ENCODE assay signal across 8 cellular contexts in genomic region chr7:2732959-2733584, GRCh38. TPM values are rescaled to one million over a fixed set of nuclear protein-coding genes. Genes with fewer than 3 reads are reported as not detected.
DNase-seq lines count a peak whose midpoint lies in the region; ATAC-seq and TF ChIP-seq lines count a peak whose summit lies in the region.

No MANE protein-coding gene starts in this region.

- peak overlapping the region in 8 of 11 experiments; percentile 74 to 90 (median 87); a peak in 16 of 22 replicates for H3K9ac ChIP-seq in BLaER1 treated with 17β-estradiol and CSF1 and Interleukin-3, amounts not matched to agents 10 nM and 100 nM

- peaks cover 18% of the 10 kb centered on the region for H3K36me3 Mint-ChIP-seq in neural crest cell (ENCODE audit: low read depth)
- H3K36me3 Mint-ChIP-seq in activated CD4-positive, alpha-beta T cell treated with anti-CD3 and anti-CD28 coated beads, Interleukin-2, amount 10 ng/mL, durations not matched to agents 7 days and 5 days (ENCODE audit: low read depth) = no peaks in the 10 kb centered on the region

- peaks cover 28 to 44% (median 30%) of the 10 kb centered on the region in 11 experiments for H3K36me3 ChIP-seq in BLaER1 treated with 17β-estradiol and CSF1 and Interleukin-3, amounts not matched to agents 10 nM and 100 nM
- H3K36me3 ChIP-seq in HAP-1 (replicated peaks) = peaks cover 3% of the 10 kb centered on the region; the same call in 1 of the 2 replicates

- H3K4me1 ChIP-seq in BLaER1 treated with 17β-estradiol and CSF1 and Interleukin-3, amounts not matched to agents 10 nM and 100 nM = peaks cover 75 to 100% (median 100%) of the 10 kb centered on the region in 10 experiments
- H3K4me1 ChIP-seq in HAP-1 = no peaks in the 10 kb centered on the region

- peaks cover 0 to 56% (median 7%) of the 10 kb centered on the region in 11 experiments; a peak in 7 of 22 replicates for H4K20me1 ChIP-seq in BLaER1 treated with 17β-estradiol and CSF1 and Interleukin-3, amounts not matched to agents 10 nM and 100 nM

- CTCF ChIA-PET in activated CD4-positive, alpha-beta T cell treated with anti-CD3 and anti-CD28 coated beads, Interleukin-2, amount 10 ng/mL, durations not matched to agents 7 days and 5 days (lab: Charles Lee) = interaction anchor here (1.9 kb wide), 1 partner anchor 23 kb away, joined by 5 read pairs; no protein-coding TSS in a partner anchor

- peaks cover 0 to 13% (median 0%) of the 10 kb centered on the region in 11 experiments; a peak in 2 of 22 replicates for H3K27me3 ChIP-seq in BLaER1 treated with 17β-estradiol and CSF1 and Interleukin-3, amounts not matched to agents 10 nM and 100 nM
- no peaks in the 10 kb centered on the region for H3K27me3 ChIP-seq in HAP-1 (ENCODE audit: low read depth)

- no peaks in the 10 kb centered on the region for H3K27me3 Mint-ChIP-seq in neural crest cell (ENCODE audit: low read depth)
- no peaks in the 10 kb centered on the region for H3K27me3 Mint-ChIP-seq in activated CD4-positive, alpha-beta T cell treated with anti-CD3 and anti-CD28 coated beads, Interleukin-2, amount 10 ng/mL, durations not matched to agents 7 days and 5 days

- H3K4me1 Mint-ChIP-seq in neural crest cell = peaks cover 24% of the 10 kb centered on the region
- peaks cover 24% of the 10 kb centered on the region for H3K4me1 Mint-ChIP-seq in activated CD4-positive, alpha-beta T cell treated with anti-CD3 and anti-CD28 coated beads, Interleukin-2, amount 10 ng/mL, durations not matched to agents 7 days and 5 days

- POLR2A ChIA-PET in activated CD4-positive, alpha-beta T cell treated with anti-CD3 and anti-CD28 coated beads, Interleukin-2, amount 10 ng/mL, durations not matched to agents 7 days and 5 days (lab: Charles Lee) = no interaction called here

- peak overlapping the region; percentile 82 for H3K27ac Mint-ChIP-seq in neural crest cell (ENCODE audit: unreplicated experiment)
- H3K27ac Mint-ChIP-seq in activated CD4-positive, alpha-beta T cell treated with anti-CD3 and anti-CD28 coated beads, Interleukin-2, amount 10 ng/mL, durations not matched to agents 7 days and 5 days = no peak overlapping the region

- TF ChIP-seq CTCF in NB4 (IDR thresholded peaks at IDR 0.05; ENCODE audit: low read depth, low read length) (no peak), neural crest cell (conservative IDR thresholded peaks at IDR 0.05) (no peak)

- peaks cover 0 to 14% (median 0%) of the 10 kb centered on the region in 11 experiments; a peak in 6 of 22 replicates for H3K9me3 ChIP-seq in BLaER1 treated with 17β-estradiol and CSF1 and Interleukin-3, amounts not matched to agents 10 nM and 100 nM (replicated peaks in 1 of 11)
- no peaks in the 10 kb centered on the region for H3K9me3 ChIP-seq in HAP-1

- H3K4me3 ChIP-seq in BLaER1 treated with 17β-estradiol and CSF1 and Interleukin-3, amounts not matched to agents 10 nM and 100 nM = peak overlapping the region in 7 of 10 experiments; percentile 46 to 57 (median 55); a peak in 14 of 20 replicates
- H3K4me3 ChIP-seq in NB4 (ENCODE audit: low read depth, low read length) = peak overlapping the region; percentile 56
- no peak overlapping the region for H3K4me3 ChIP-seq in HAP-1

- H3K4me3 Mint-ChIP-seq in neural crest cell = no peak overlapping the region
- no peak overlapping the region for H3K4me3 Mint-ChIP-seq in activated CD4-positive, alpha-beta T cell treated with anti-CD3 and anti-CD28 coated beads, Interleukin-2, amount 10 ng/mL, durations not matched to agents 7 days and 5 days

- H3K9me3 Mint-ChIP-seq in neural crest cell = no peaks in the 10 kb centered on the region
- H3K9me3 Mint-ChIP-seq in activated CD4-positive, alpha-beta T cell treated with anti-CD3 and anti-CD28 coated beads, Interleukin-2, amount 10 ng/mL, durations not matched to agents 7 days and 5 days = no peaks in the 10 kb centered on the region

- in situ Hi-C loops in HAP-1 (cut with MboI; ENCODE audit: low sequenced_read_pairs) = no loop called here

- H3K27ac ChIP-seq in BLaER1 treated with 17β-estradiol and CSF1 and Interleukin-3, amounts not matched to agents 10 nM and 100 nM = peak overlapping the region; percentile 15 to 98 (median 93); a peak in 20 of 22 replicates

- ATAC-seq in esophagus mucosa = peak; percentile 89

- peak; percentile 68 for DNase-seq in NB4 (ENCODE audit: low read depth)
- DNase-seq in neural crest cell (ENCODE audit: low read depth, low spot score) = no peak
- DNase-seq in RPMI8226 = no peak
- DNase-seq in HAP-1 (ENCODE audit: low spot score in 2 of 2) = no peak
- DNase-seq in SKM-1 treated with dmso at 0.1 percent for 144 hours (lab: John Stamatoyannopoulos, UW; ENCODE audit: unreplicated experiment) = no peak
- no peak for DNase-seq in activated CD4-positive, alpha-beta T cell treated with anti-CD3 and anti-CD28 coated beads, Interleukin-2, amount 10 ng/mL, durations not matched to agents 7 days and 5 days

- no peak for TF ChIP-seq POLR2A in NB4 (IDR thresholded peaks at IDR 0.05; ENCODE audit: extremely low read depth, insufficient read length)

- peak overlapping the region; percentile 83 to 98 (median 94) for H3K4me2 ChIP-seq in BLaER1 treated with 17β-estradiol and CSF1 and Interleukin-3, amounts not matched to agents 10 nM and 100 nM

RNA-seq across cellular contexts. Expression of gene AMZ1, which starts 45.1 kb away (rescaled TPM):
- total RNA-seq in esophagus mucosa (0.12 TPM), neural crest cell (not detected in 2 replicates)
- total RNA-seq in activated CD4-positive, alpha-beta T cell treated with anti-CD3 and anti-CD28 coated beads, Interleukin-2, amount 10 ng/mL, durations not matched to agents 7 days and 5 days = under 1 TPM; 0.05 to 0.08 TPM
